In genomic region chr9:128587453-128587852, GRCh38 we compare ENCODE assay signal across 11 cellular contexts. TPM values are rescaled to one million over a fixed set of nuclear protein-coding genes. Genes with fewer than 3 reads are reported as not detected.
DNase-seq lines count a peak whose midpoint lies in the region; ATAC-seq and TF ChIP-seq lines count a peak whose summit lies in the region.
"Had no signal": no experiment of that assay in that cellular context is flagged by ENCODE, and none has a peak within 500 bp of the region (broad histone marks: within the 10 kb centered on the region; RNA-seq: fewer than 3 reads in every experiment).

No MANE protein-coding gene starts in this region.

- H3K4me1 Mint-ChIP-seq in activated CD8-positive, alpha-beta memory T cell treated with anti-CD3 and anti-CD28 coated beads, Interleukin-2, amount 10 ng/mL, durations not matched to agents 7 days and 5 days = peaks cover 12% of the 10 kb centered on the region
- H3K4me1 Mint-ChIP-seq in immature natural killer cell (no peaks in the 10 kb centered on the region), HFFc6 (ENCODE audit: low read depth) (no peaks in the 10 kb centered on the region)
- H3K4me1 Mint-ChIP-seq in stimulated activated memory B cell treated with anti-CD40 and anti-IgM and Interleukin-4, amounts not matched to agents 10 μg/mL and 1 μg/mL and 100 μg/mL, for 72 hours = no peaks in the 10 kb centered on the region

- ATAC-seq in activated CD8-positive, alpha-beta memory T cell treated with anti-CD3 and anti-CD28 coated beads, Interleukin-2, amount 10 ng/mL, durations not matched to agents 7 days and 5 days = peak; percentile 92
- ATAC-seq in stimulated activated memory B cell treated with anti-CD40 and anti-IgM and Interleukin-4, amounts not matched to agents 10 μg/mL and 1 μg/mL and 100 μg/mL, for 72 hours = no peak
- ATAC-seq in GM18867 (IDR thresholded peaks at IDR 0.05; ENCODE audit: unreplicated experiment) = no peak

- H3K27me3 Mint-ChIP-seq in activated CD8-positive, alpha-beta memory T cell treated with anti-CD3 and anti-CD28 coated beads, Interleukin-2, amount 10 ng/mL, durations not matched to agents 7 days and 5 days = no peaks in the 10 kb centered on the region
- H3K27me3 Mint-ChIP-seq in immature natural killer cell (ENCODE audit: low read depth in 3 of 3) (no peaks in the 10 kb centered on the region), HFFc6 (ENCODE audit: insufficient read depth) (peaks cover 3% of the 10 kb centered on the region)
- no peaks in the 10 kb centered on the region for H3K27me3 Mint-ChIP-seq in stimulated activated memory B cell treated with anti-CD40 and anti-IgM and Interleukin-4, amounts not matched to agents 10 μg/mL and 1 μg/mL and 100 μg/mL, for 72 hours

- H3K9me3 Mint-ChIP-seq in activated CD8-positive, alpha-beta memory T cell treated with anti-CD3 and anti-CD28 coated beads, Interleukin-2, amount 10 ng/mL, durations not matched to agents 7 days and 5 days (ENCODE audit: low read depth) = no peaks in the 10 kb centered on the region
- H3K9me3 Mint-ChIP-seq in immature natural killer cell (no peaks in the 10 kb centered on the region), HFFc6 (no peaks in the 10 kb centered on the region)
- no peaks in the 10 kb centered on the region for H3K9me3 Mint-ChIP-seq in stimulated activated memory B cell treated with anti-CD40 and anti-IgM and Interleukin-4, amounts not matched to agents 10 μg/mL and 1 μg/mL and 100 μg/mL, for 72 hours

- DNase-seq in NB4 (ENCODE audit: low read depth) = peak; percentile 11
- DNase-seq in activated CD8-positive, alpha-beta memory T cell treated with anti-CD3 and anti-CD28 coated beads, Interleukin-2, amount 10 ng/mL, durations not matched to agents 7 days and 5 days = peak; percentile 75
- no peak for DNase-seq in immature natural killer cell
- DNase-seq in HFFc6 = no peak
- no peak for DNase-seq in KBM-7
- DNase-seq in NCI-H524 (lab: John Stamatoyannopoulos, UW) = no peak
- DNase-seq: anterior cingulate cortex, NCI-H2107, PC-9 had no signal

- no peak overlapping the region for H3K4me3 ChIP-seq in NB4 (ENCODE audit: low read depth, low read length)
- H3K4me3 ChIP-seq: PC-9 had no signal

- peak overlapping the region; percentile 68 for H3K27ac Mint-ChIP-seq in activated CD8-positive, alpha-beta memory T cell treated with anti-CD3 and anti-CD28 coated beads, Interleukin-2, amount 10 ng/mL, durations not matched to agents 7 days and 5 days
- H3K27ac Mint-ChIP-seq in immature natural killer cell (peak overlapping the region in 4 of 6 donors; percentile 14 to 62 (median 45)), HFFc6 (no peak overlapping the region)
- H3K27ac Mint-ChIP-seq in stimulated activated memory B cell treated with anti-CD40 and anti-IgM and Interleukin-4, amounts not matched to agents 10 μg/mL and 1 μg/mL and 100 μg/mL, for 72 hours = peak overlapping the region; percentile 51

- H3K36me3 Mint-ChIP-seq in activated CD8-positive, alpha-beta memory T cell treated with anti-CD3 and anti-CD28 coated beads, Interleukin-2, amount 10 ng/mL, durations not matched to agents 7 days and 5 days = peaks cover 69% of the 10 kb centered on the region
- H3K36me3 Mint-ChIP-seq in immature natural killer cell (peaks cover 31 to 63% (median 47%) of the 10 kb centered on the region in 3 donors), HFFc6 (ENCODE audit: low read depth) (peaks cover 65% of the 10 kb centered on the region)
- H3K36me3 Mint-ChIP-seq in stimulated activated memory B cell treated with anti-CD40 and anti-IgM and Interleukin-4, amounts not matched to agents 10 μg/mL and 1 μg/mL and 100 μg/mL, for 72 hours = peaks cover 76% of the 10 kb centered on the region

- CTCF ChIA-PET in activated CD8-positive, alpha-beta memory T cell treated with anti-CD3 and anti-CD28 coated beads, Interleukin-2, amount 10 ng/mL, durations not matched to agents 7 days and 5 days (lab: Charles Lee) = interaction anchor here (1.0 to 1.4 kb wide), 4 partner anchors 9 to 225 kb away, joined by 3 to 5 read pairs (median 3); no protein-coding TSS in a partner anchor

- TF ChIP-seq CTCF in NB4 (IDR thresholded peaks at IDR 0.05; ENCODE audit: low read depth, low read length) (no peak), HFFc6 (IDR thresholded peaks at IDR 0.05) (no peak)

- in situ Hi-C loops in KBM-7 (cut with MboI; ENCODE audit: low pct_unique_long_range_greater_than_20kb, low sequenced_read_pairs) = no loop called here

- TF ChIP-seq POLR2A in NB4 (IDR thresholded peaks at IDR 0.05; ENCODE audit: extremely low read depth, insufficient read length) = no peak

- H3K4me3 Mint-ChIP-seq in activated CD8-positive, alpha-beta memory T cell treated with anti-CD3 and anti-CD28 coated beads, Interleukin-2, amount 10 ng/mL, durations not matched to agents 7 days and 5 days = no peak overlapping the region
- H3K4me3 Mint-ChIP-seq in immature natural killer cell = no peak overlapping the region
- no peak overlapping the region for H3K4me3 Mint-ChIP-seq in stimulated activated memory B cell treated with anti-CD40 and anti-IgM and Interleukin-4, amounts not matched to agents 10 μg/mL and 1 μg/mL and 100 μg/mL, for 72 hours
- no peak overlapping the region for H3K4me3 Mint-ChIP-seq in HFFc6

RNA-seq across cellular contexts. Expression of gene SPTAN1, which starts 35.1 kb away (rescaled TPM):
- 100 to 1,000 TPM; 275 to 315 TPM for total RNA-seq in activated CD8-positive, alpha-beta memory T cell treated with anti-CD3 and anti-CD28 coated beads, Interleukin-2, amount 10 ng/mL, durations not matched to agents 7 days and 5 days
- 100 to 1,000 TPM in 1 of 3 donors, 10 to 100 TPM in 1, 1 to 10 TPM in 1; 4.8 to 112 (median 25.5) TPM for polyA plus RNA-seq in immature natural killer cell
- total RNA-seq in HFFc6 (2021; fragmentation: NEBNext Ultra II Directional; extraction: Animal tissue kit (Norgen Biotek cat#: 25700)) = 100 to 1,000 TPM; 316 to 368 (median 327) TPM

Comparison
In these comparisons a context has a peak if more than half of its experiments do, and no peak if none do; other contexts are left out.
1. DNase-seq: peak in NB4 (single experiment) and activated CD8-positive, alpha-beta memory T cell treated with anti-CD3 and anti-CD28 coated beads, Interleukin-2, amount 10 ng/mL, durations not matched to agents 7 days and 5 days (single experiment); none in immature natural killer cell (0 of 3), HFFc6 (single experiment), KBM-7 (single experiment) and NCI-H524 (0 of 2).